Comparison of ENCODE assay signal across 7 cellular contexts in genomic region chr3:123066896-123067688, GRCh38. TPM values are rescaled to one million over a fixed set of nuclear protein-coding genes. Genes with fewer than 3 reads are reported as not detected.
A peak's percentile ranks its signal among the peaks of the same experiment; 100 is the strongest.
DNase-seq lines count a peak whose midpoint lies in the region; ATAC-seq, FAIRE-seq and TF ChIP-seq lines count a peak whose summit lies in the region.

Gene PDIA5 (plus strand): TSS chr3:123067025. CDS start chr3:123067165, 140 bp downstream.

- H3K27ac ChIP-seq in K562 (ENCODE audit: extremely low read depth, low read depth, low read length) = peak within 1 kb of the TSS; percentile 72
- no peak within 1 kb of the TSS for H3K27ac ChIP-seq in iPS DF 6.9 (ENCODE audit: low read length)
- H3K27ac ChIP-seq in sigmoid colon = peak within 1 kb of the TSS; percentile 73 to 88 (median 82)

- peak within 1 kb of the TSS; percentile 92 for H3K4me2 ChIP-seq in K562 (ENCODE audit: insufficient read depth, low read length)

- H3K9me3 ChIP-seq in K562 (replicated peaks; ENCODE audit: control insufficient read depth, insufficient read depth, low read depth, low read length) (no peaks in the 10 kb centered on the region), iPS DF 6.9 (ENCODE audit: control insufficient read depth, insufficient read depth, low read length) (no peaks in the 10 kb centered on the region), sigmoid colon (no peaks in the 10 kb centered on the region)

- no TSS peak for BruUV-seq in K562 (replicated peaks; lab: Mats Ljungman, UMichigan)

- in situ Hi-C loops in K562 (cut with MboI) = no loop called here

- peak within 1 kb of the TSS; percentile 83 for H3K4me3 ChIP-seq in K562
- peak within 1 kb of the TSS; percentile 90 for H3K4me3 ChIP-seq in iPS DF 6.9 (ENCODE audit: low read length)
- peak within 1 kb of the TSS; percentile 66 to 91 (median 86) for H3K4me3 ChIP-seq in sigmoid colon

- POLR2A ChIA-PET in K562 (lab: Yijun Ruan, JAX) = interaction anchor here (0.7 to 2.4 kb wide), 5 partner anchors 10 to 29 kb away, joined by 3 to 20 read pairs (median 7); no protein-coding TSS in a partner anchor

- H3K79me2 ChIP-seq in K562 (ENCODE audit: control insufficient read depth, insufficient read depth, low read length) = peaks cover 51% of the 10 kb centered on the region

- H3K4me1 ChIP-seq in K562 (replicated peaks in 1 of 2; ENCODE audit: control insufficient read depth in 2 of 2, insufficient read depth in 2 of 2, low read length in 2 of 2) = peaks cover 25 to 34% of the 10 kb centered on the region in 2 experiments
- H3K4me1 ChIP-seq in iPS DF 6.9 (ENCODE audit: control insufficient read depth, insufficient read depth, low read length) = peaks cover 8% of the 10 kb centered on the region; the same call in 1 of the 2 replicates
- H3K4me1 ChIP-seq in sigmoid colon = peaks cover 0 to 47% (median 33%) of the 10 kb centered on the region in 4 donors

- CTCF ChIA-PET in K562 (lab: Yijun Ruan, JAX; ENCODE audit: low intra/inter-chr PET ratio) = no interaction called here

- no peak for TF ChIP-seq RAD21 in K562 (CRISPR knock-in tag; conservative IDR thresholded peaks at IDR 0.05 in 1 of 2, IDR thresholded peaks at IDR 0.05 in 1 of 2)

- DNase-seq in NCI-H1930 (lab: John Stamatoyannopoulos, UW) (peak; percentile 79 to 84), T-helper 9 cell (peak; percentile 2), K562 (ENCODE audit: extremely low read depth in 1 of 4, low spot score in 3 of 4) (peak; percentile 83 to 90 (median 86)), iPS DF 6.9 (ENCODE audit: low read depth, low spot score) (peak; percentile 61), sigmoid colon (peak; percentile 95)

- TF ChIP-seq EP300 in K562 (IDR thresholded peaks at IDR 0.05; ENCODE audit: low read length) (no peak), sigmoid colon (IDR thresholded peaks at IDR 0.05) (no peak)

- TF ChIP-seq CTCF in K562 (IDR thresholded peaks at IDR 0.05 in 2 of 3, conservative IDR thresholded peaks at IDR 0.05 in 1 of 3; ENCODE audit: insufficient read depth in 2 of 3, low read depth in 1 of 3, low read length in 3 of 3) = no peak
- TF ChIP-seq CTCF in sigmoid colon (IDR thresholded peaks at IDR 0.05) = no peak

- peak within 1 kb of the TSS; percentile 82 to 98 for H3K9ac ChIP-seq in K562 (ENCODE audit: insufficient read depth in 1 of 2, low read depth in 2 of 2, low read length in 2 of 2)

- TF ChIP-seq POLR2A in K562 (conservative IDR thresholded peaks at IDR 0.05) = peak; percentile 75
- peak; percentile 43 to 66 for TF ChIP-seq POLR2A in sigmoid colon (IDR thresholded peaks at IDR 0.05)

- WGBS in K562 (ENCODE audit: insufficient coverage, low coverage, missing lambda C conversion rate) = 2% methylated on average over 31 of the region's 72 CpGs
- WGBS in iPS DF 6.9 (ENCODE audit: insufficient coverage, insufficient read length) = no CpG with 5 or more reads among the region's 72 CpGs
- 0 to 1% methylated on average over 72 of the region's 72 CpGs for WGBS in sigmoid colon, 2 donors

- intact Hi-C loops in K562 (cut with micrococcal nuclease) (no loop called here), sigmoid colon (cut with DNase I) (loop anchor here (2.0 to 5.0 kb wide), 2 partner anchors 38 to 135 kb away; partner anchors contain the start of gene SEC22A)

- peak; percentile 87 for FAIRE-seq in K562 (lab: Jason Lieb, UNC)

- ATAC-seq in GM18502 (IDR thresholded peaks at IDR 0.05; ENCODE audit: poor library complexity, unreplicated experiment) = peak; percentile 87
- peak; percentile 70 for ATAC-seq in HG02938 (IDR thresholded peaks at IDR 0.05; ENCODE audit: unreplicated experiment)
- peak; percentile 92 for ATAC-seq in K562

- H3K9me1 ChIP-seq in K562 (ENCODE audit: control insufficient read depth, insufficient read depth, low read length) = peaks cover 5% of the 10 kb centered on the region

- H3K36me3 ChIP-seq in K562 (ENCODE audit: control insufficient read depth, insufficient read depth, low read length) (peaks cover 6% of the 10 kb centered on the region; the same call in 1 of the 3 replicates), iPS DF 6.9 (ENCODE audit: control insufficient read depth, insufficient read depth, low read length) (no peaks in the 10 kb centered on the region), sigmoid colon (no peaks in the 10 kb centered on the region)

- H2AFZ ChIP-seq in K562 (ENCODE audit: low read depth, low read length) = peak within 1 kb of the TSS; percentile 79

- H3K27me3 ChIP-seq in K562 (ENCODE audit: control insufficient read depth in 2 of 2, insufficient read depth in 2 of 2, low read length in 2 of 2) (no peaks in the 10 kb centered on the region), iPS DF 6.9 (ENCODE audit: control insufficient read depth, insufficient read depth, low read length) (no peaks in the 10 kb centered on the region; the same call in 1 of the 2 replicates), sigmoid colon (no peaks in the 10 kb centered on the region)

- H4K20me1 ChIP-seq in K562 (replicated peaks; ENCODE audit: control insufficient read depth, insufficient read depth, low read length) = peaks cover 26% of the 10 kb centered on the region

TF ChIP-seq in K562, 482 proteins besides CTCF, POLR2A, EP300 and RAD21 (continues in another document):
- TF ChIP-seq POLR3G (IDR thresholded peaks at IDR 0.05; ENCODE audit: extremely low read depth, insufficient read length, insufficient replicate concordance) (no peak), NONO (IDR thresholded peaks at IDR 0.05; ENCODE audit: low read depth in 2 of 2, low read length in 1 of 2) (peak in 1 of 2 experiments; percentile 57; a peak in 1 of 4 replicates), HINFP (tag; conservative IDR thresholded peaks at IDR 0.05; ENCODE audit: low read depth) (no peak), SIN3A (IDR thresholded peaks at IDR 0.05; ENCODE audit: borderline replicate concordance in 2 of 2, control insufficient read depth in 1 of 2, low read depth in 2 of 2, low read length in 2 of 2) (peak; percentile 48 to 69; a peak in 2 of 4 replicates), POLR3A (IDR thresholded peaks at IDR 0.05; ENCODE audit: borderline replicate concordance, extremely low read depth, insufficient read depth, insufficient read length) (no peak), SNAPC5 (CRISPR knock-in tag; IDR thresholded peaks at IDR 0.05) (no peak)
- TF ChIP-seq, protein P1, sequence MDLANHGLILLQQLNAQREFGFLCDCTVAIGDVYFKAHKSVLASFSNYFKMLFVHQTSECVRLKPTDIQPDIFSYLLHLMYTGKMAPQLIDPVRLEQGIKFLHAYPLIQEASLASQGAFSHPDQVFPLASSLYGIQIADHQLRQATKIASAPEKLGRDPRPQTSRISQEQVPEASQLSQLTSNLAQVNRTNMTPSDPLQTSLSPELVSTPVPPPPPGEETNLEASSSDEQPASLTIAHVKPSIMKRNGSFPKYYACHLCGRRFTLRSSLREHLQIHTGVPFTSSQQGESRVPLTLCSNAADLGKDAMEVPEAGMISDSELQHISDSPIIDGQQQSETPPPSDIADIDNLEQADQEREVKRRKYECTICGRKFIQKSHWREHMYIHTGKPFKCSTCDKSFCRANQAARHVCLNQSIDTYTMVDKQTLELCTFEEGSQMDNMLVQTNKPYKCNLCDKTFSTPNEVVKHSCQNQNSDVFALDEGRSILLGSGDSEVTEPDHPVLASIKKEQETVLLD (IDR thresholded peaks at IDR 0.05) = peak; percentile 74
- TF ChIP-seq, protein P2, sequence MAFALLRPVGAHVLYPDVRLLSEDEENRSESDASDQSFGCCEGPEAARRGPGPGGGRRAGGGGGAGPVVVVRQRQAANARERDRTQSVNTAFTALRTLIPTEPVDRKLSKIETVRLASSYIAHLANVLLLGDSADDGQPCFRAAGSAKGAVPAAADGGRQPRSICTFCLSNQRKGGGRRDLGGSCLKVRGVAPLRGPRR (CRISPR knock-in tag; IDR thresholded peaks at IDR 0.05) = no peak

RNA-seq across cellular contexts. Expression of gene PDIA5, which starts in this region (rescaled TPM):
- total RNA-seq in K562 (2011; cell fraction: chromatin; rRNA removed; ENCODE audit: low replicate concordance) = 90.0 and 97.0 TPM in 2 replicates
- 67.5 and 68.0 TPM in 2 replicates for total RNA-seq in K562 (2011; cell fraction: nucleolus; rRNA removed)
- 61.6 and 64.2 TPM in 2 replicates for total RNA-seq in K562 (2011; cell fraction: nucleoplasm; rRNA removed)
- 19.6 and 20.9 TPM in 2 replicates for total RNA-seq in K562 (2014; rRNA removed)
- total RNA-seq in K562 (2014; rRNA removed; fragmentation: Illumina TruSeq; extraction: Trizol) = 18.2 and 21.4 TPM in 2 replicates
- 16.1 and 18.0 TPM in 2 replicates for total RNA-seq in K562 (2015; rRNA removed; fragmentation: Illumina TruSeq; extraction: Trizol)
- total RNA-seq in K562 (2021) = 23.9 and 27.5 TPM in 2 replicates
- 29.2 and 31.8 TPM in 2 replicates for polyA plus RNA-seq in K562 (2011; rRNA removed)
- 22.6 and 29.7 TPM in 2 replicates for polyA plus RNA-seq in K562 (2011; cell fraction: cytosol; rRNA removed)
- 29.8 and 32.1 TPM in 2 replicates for polyA plus RNA-seq in K562 (2011; cell fraction: nucleus; rRNA removed)
- polyA plus RNA-seq in K562 (2012) = 20.2 and 26.6 TPM in 2 replicates
- polyA plus RNA-seq in K562 (2014; fragmentation: Illumina TruSeq; extraction: Trizol) = 24.9 and 25.9 TPM in 2 replicates
- 1 to 10 TPM; 3.4 to 4.7 TPM for polyA plus RNA-seq in K562 (2014; fragmentation: Nextera tagmentation; extraction: Ambion mirVana)
- polyA plus RNA-seq in K562 (2014; rRNA removed) = 25.7 and 30.0 TPM in 2 replicates
- polyA minus RNA-seq in K562 (2011; rRNA and poly(A)+ RNA removed) = 33.5 and 35.7 TPM in 2 replicates
- 14.5 and 20.6 TPM in 2 replicates for polyA minus RNA-seq in K562 (2011; cell fraction: cytosol; rRNA and poly(A)+ RNA removed)
- polyA minus RNA-seq in K562 (2011; cell fraction: nucleus; rRNA and poly(A)+ RNA removed) = 11.2 and 26.9 TPM in 2 replicates
- total RNA-seq in sigmoid colon = 10 to 100 TPM; 13.8 to 15.1 (median 14.2) TPM
- 10 to 100 TPM in 2 of 3 donors, 1 to 10 TPM in 1; 4.2 to 23.0 (median 10.8) TPM for polyA plus RNA-seq in sigmoid colon

Comparison
In these comparisons a context has a peak if more than half of its experiments do, and no peak if none do; other contexts are left out.
1. DNase-seq: peak in every context shown above with its lines; median percentile 95 in sigmoid colon; 86 in K562; 82 in NCI-H1930; 61 in iPS DF 6.9; 2 in T-helper 9 cell.